ENCODE assay signal across 8 cellular contexts in the genomic region with DNA sequence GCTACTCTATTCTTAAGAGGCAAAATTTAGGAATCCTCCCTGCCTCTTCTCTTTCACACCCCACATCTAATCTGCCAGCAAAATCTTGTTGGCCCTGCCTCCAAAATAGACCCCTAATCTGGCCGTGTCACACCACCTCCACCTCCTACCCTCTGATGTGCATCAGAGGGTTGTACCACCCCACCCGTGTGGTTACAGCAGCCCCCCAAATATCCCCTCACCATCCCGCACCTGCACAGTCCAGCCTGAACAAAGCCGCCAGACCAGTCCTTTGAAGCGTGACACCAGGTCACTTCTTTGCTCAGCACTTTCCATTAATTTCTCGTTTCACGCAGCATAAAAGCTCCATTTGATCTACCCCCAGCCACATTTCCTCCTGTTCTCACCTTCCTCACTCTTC. TPM values are rescaled to one million over a fixed set of nuclear protein-coding genes. Genes with fewer than 3 reads are reported as not detected.
DNase-seq lines count a peak whose midpoint lies in the region; ATAC-seq and TF ChIP-seq lines count a peak whose summit lies in the region.

No MANE protein-coding gene starts in this region.

- intact Hi-C loops in CD4-positive, alpha-beta T cell (cut with DNase I, micrococcal nuclease), result loop anchor here in 1 of 2 experiments (5.0 kb wide), 1 partner anchor 303 kb away; no protein-coding TSS in a partner anchor

- H3K14ac ChIP-seq in neuronal stem cell (ENCODE audit: low read length), result no peak overlapping the region

- no peak overlapping the region for H2AK5ac ChIP-seq in neuronal stem cell (ENCODE audit: low read depth, low read length)

- no peak overlapping the region for H2BK120ac ChIP-seq in neuronal stem cell (ENCODE audit: low read depth, low read length)

- H2AFZ ChIP-seq in neuronal stem cell (ENCODE audit: low read length), result peak overlapping the region; percentile 97

- H3K4me3 Mint-ChIP-seq in CD4-positive, alpha-beta T cell, result peak overlapping the region; percentile 83

- POLR2A ChIA-PET in CD4-positive, alpha-beta T cell (lab: Charles Lee), result interaction anchor here (0.7 to 1.6 kb wide), 4 partner anchors 11 to 40 kb away, joined by 3 to 15 read pairs (median 6); no protein-coding TSS in a partner anchor

- peak overlapping the region; percentile 75 for H3K27ac Mint-ChIP-seq in CD4-positive, alpha-beta T cell

- no peak overlapping the region for H3K18ac ChIP-seq in neuronal stem cell (ENCODE audit: low read length)

- H3K4me1 Mint-ChIP-seq in CD4-positive, alpha-beta T cell (ENCODE audit: low read depth), result peaks cover 49% of the 10 kb centered on the region

- H4K91ac ChIP-seq in neuronal stem cell (ENCODE audit: low read depth, low read length, poor library complexity), result no peak overlapping the region

- no peak overlapping the region for H3K4ac ChIP-seq in neuronal stem cell (ENCODE audit: low read length)

- H3K79me1 ChIP-seq in neuronal stem cell (ENCODE audit: low read depth, low read length), result peaks cover 3% of the 10 kb centered on the region

- no peak overlapping the region for H4K8ac ChIP-seq in neuronal stem cell (ENCODE audit: low read depth, low read length)

- no peak for TF ChIP-seq POLR2A in NB4 (IDR thresholded peaks at IDR 0.05; ENCODE audit: extremely low read depth, insufficient read length)

- H3K4me1 ChIP-seq in neuronal stem cell (ENCODE audit: control insufficient read depth in 2 of 2, insufficient read depth in 1 of 2, low read depth in 1 of 2, low read length in 2 of 2), result peaks cover 4 to 7% of the 10 kb centered on the region in 2 donors

- no peak for TF ChIP-seq CTCF in CD4-positive, alpha-beta T cell (IDR thresholded peaks at IDR 0.05)
- TF ChIP-seq CTCF in NB4 (IDR thresholded peaks at IDR 0.05; ENCODE audit: low read depth, low read length) (no peak), coronary artery (IDR thresholded peaks at IDR 0.05) (no peak)

- no peaks in the 10 kb centered on the region for H3K9me3 ChIP-seq in CD4-positive, alpha-beta T cell (ENCODE audit: control insufficient read depth, low read length)
- no peaks in the 10 kb centered on the region for H3K9me3 ChIP-seq in neuronal stem cell (replicated peaks in 1 of 2; ENCODE audit: control insufficient read depth in 2 of 2, insufficient read depth in 1 of 2, low read depth in 1 of 2, low read length in 2 of 2)

- H3K4me3 ChIP-seq in NB4 (ENCODE audit: low read depth, low read length) (peak overlapping the region; percentile 43), coronary artery (peak overlapping the region; percentile 100), neuronal stem cell (ENCODE audit: low read length in 2 of 2) (no peak overlapping the region)

- H2BK12ac ChIP-seq in neuronal stem cell (ENCODE audit: low read length), result no peak overlapping the region

- no peak overlapping the region for H2BK5ac ChIP-seq in neuronal stem cell (ENCODE audit: low read length)

- H3K23ac ChIP-seq in neuronal stem cell (ENCODE audit: low read depth, low read length, poor library complexity), result no peak overlapping the region

- DNase-seq in CD4-positive, alpha-beta T cell, result no peak
- DNase-seq in NB4 (ENCODE audit: low read depth) (no peak), coronary artery (ENCODE audit: low spot score) (no peak), neuronal stem cell (ENCODE audit: low spot score) (no peak), NCI-H1048 (lab: John Stamatoyannopoulos, UW) (no peak), HK-2 (ENCODE audit: unreplicated experiment) (no peak), DMS53 (lab: John Stamatoyannopoulos, UW) (no peak)

- no peak for ATAC-seq in CD4-positive, alpha-beta T cell (ENCODE audit: poor library complexity)
- ATAC-seq in GM21723 (IDR thresholded peaks at IDR 0.05; ENCODE audit: unreplicated experiment), result no peak

- WGBS in neuronal stem cell (ENCODE audit: extremely low coverage in 2 of 2, insufficient read length in 2 of 2, insufficient replicate concordance in 1 of 2), 2 donors, result no CpG with 5 or more reads among the region's 7 CpGs

- no peak overlapping the region for H3K9ac ChIP-seq in neuronal stem cell (ENCODE audit: low read depth, low read length, poor library complexity)

- H3K27me3 ChIP-seq in CD4-positive, alpha-beta T cell (ENCODE audit: control insufficient read depth, insufficient read depth, low read length), result no peaks in the 10 kb centered on the region
- no peaks in the 10 kb centered on the region for H3K27me3 ChIP-seq in neuronal stem cell (ENCODE audit: control insufficient read depth in 3 of 3, insufficient read depth in 3 of 3, low read depth in 1 of 3, low read length in 3 of 3)

- no peaks in the 10 kb centered on the region for H3K27me3 Mint-ChIP-seq in CD4-positive, alpha-beta T cell

- CTCF ChIA-PET in CD4-positive, alpha-beta T cell (lab: Charles Lee), result no interaction called here

- no peaks in the 10 kb centered on the region for H3K9me3 Mint-ChIP-seq in CD4-positive, alpha-beta T cell

- no peak overlapping the region for H2BK15ac ChIP-seq in neuronal stem cell (ENCODE audit: low read length)

- no peaks in the 10 kb centered on the region for H3K36me3 Mint-ChIP-seq in CD4-positive, alpha-beta T cell (ENCODE audit: low read depth)

- no peak overlapping the region for H3K27ac ChIP-seq in CD4-positive, alpha-beta T cell (ENCODE audit: low read depth, low read length)
- H3K27ac ChIP-seq in coronary artery, result peak overlapping the region; percentile 51 to 99
- no peak overlapping the region for H3K27ac ChIP-seq in neuronal stem cell (replicated peaks; ENCODE audit: low read length)

- no peak overlapping the region for H3K4me2 ChIP-seq in neuronal stem cell (ENCODE audit: insufficient read depth, low read length, poor library complexity, severe bottlenecking)

- H3K36me3 ChIP-seq in neuronal stem cell (replicated peaks in 1 of 2; ENCODE audit: control insufficient read depth in 2 of 2, insufficient read depth in 2 of 2, low read length in 2 of 2), result peaks cover 0 to 6% of the 10 kb centered on the region in 2 donors

RNA-seq across cellular contexts. Expression of gene XPNPEP1, which starts 0.8 kb away (rescaled TPM):
- total RNA-seq in CD4-positive, alpha-beta T cell, result 10 to 100 TPM; 50.3 to 54.3 TPM
- 42.0 TPM for polyA plus RNA-seq in neuronal stem cell (2013, experiment 1 of 2)
- 39.6 TPM for polyA plus RNA-seq in neuronal stem cell (2013, experiment 2 of 2)

Comparison
In these comparisons a context has a peak if more than half of its experiments do, and no peak if none do; other contexts are left out.
1. H3K27ac ChIP-seq: peak in coronary artery (2 of 2); none in CD4-positive, alpha-beta T cell (single experiment) and neuronal stem cell (single experiment).
2. H3K4me3 ChIP-seq: peak in NB4 (single experiment) and coronary artery (single experiment); none in neuronal stem cell (0 of 2).